In the genomic region with DNA sequence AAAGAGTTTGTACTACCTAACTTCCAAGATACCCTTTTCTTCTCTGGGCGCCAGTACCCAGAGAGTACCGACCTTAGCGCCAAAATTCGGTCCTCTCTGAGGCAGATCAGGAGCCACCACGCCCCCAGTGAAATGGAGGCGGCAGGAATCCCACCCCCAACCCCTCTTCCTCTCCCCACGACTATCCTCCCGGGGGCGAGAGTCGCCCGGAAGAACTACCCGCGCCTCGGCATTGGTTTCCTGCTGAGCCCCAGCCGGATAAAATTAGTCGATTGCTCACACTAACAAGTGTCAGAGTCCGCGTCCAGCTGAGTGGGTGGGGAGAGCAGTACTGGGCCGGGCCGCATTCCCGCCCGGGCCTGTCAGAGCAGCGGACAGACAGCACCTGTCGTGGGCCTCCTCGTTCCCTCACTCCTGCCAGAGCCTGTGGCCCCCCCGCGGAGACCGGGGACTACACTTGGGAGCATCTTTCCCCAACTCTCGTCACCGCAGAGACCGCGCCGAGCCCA, we compare ENCODE assay signal across 1 cellular context.
TF ChIP-seq lines count a peak whose summit lies in the region.

No MANE protein-coding gene starts in this region.

TF ChIP-seq in HepG2, 621 proteins besides CTCF, POLR2A, EP300 and RAD21 (continued from another document):
- TF ChIP-seq, protein P1, sequence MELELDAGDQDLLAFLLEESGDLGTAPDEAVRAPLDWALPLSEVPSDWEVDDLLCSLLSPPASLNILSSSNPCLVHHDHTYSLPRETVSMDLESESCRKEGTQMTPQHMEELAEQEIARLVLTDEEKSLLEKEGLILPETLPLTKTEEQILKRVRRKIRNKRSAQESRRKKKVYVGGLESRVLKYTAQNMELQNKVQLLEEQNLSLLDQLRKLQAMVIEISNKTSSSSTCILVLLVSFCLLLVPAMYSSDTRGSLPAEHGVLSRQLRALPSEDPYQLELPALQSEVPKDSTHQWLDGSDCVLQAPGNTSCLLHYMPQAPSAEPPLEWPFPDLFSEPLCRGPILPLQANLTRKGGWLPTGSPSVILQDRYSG (CRISPR knock-in tag; IDR thresholded peaks at IDR 0.05), result no peak
- TF ChIP-seq, protein P2, sequence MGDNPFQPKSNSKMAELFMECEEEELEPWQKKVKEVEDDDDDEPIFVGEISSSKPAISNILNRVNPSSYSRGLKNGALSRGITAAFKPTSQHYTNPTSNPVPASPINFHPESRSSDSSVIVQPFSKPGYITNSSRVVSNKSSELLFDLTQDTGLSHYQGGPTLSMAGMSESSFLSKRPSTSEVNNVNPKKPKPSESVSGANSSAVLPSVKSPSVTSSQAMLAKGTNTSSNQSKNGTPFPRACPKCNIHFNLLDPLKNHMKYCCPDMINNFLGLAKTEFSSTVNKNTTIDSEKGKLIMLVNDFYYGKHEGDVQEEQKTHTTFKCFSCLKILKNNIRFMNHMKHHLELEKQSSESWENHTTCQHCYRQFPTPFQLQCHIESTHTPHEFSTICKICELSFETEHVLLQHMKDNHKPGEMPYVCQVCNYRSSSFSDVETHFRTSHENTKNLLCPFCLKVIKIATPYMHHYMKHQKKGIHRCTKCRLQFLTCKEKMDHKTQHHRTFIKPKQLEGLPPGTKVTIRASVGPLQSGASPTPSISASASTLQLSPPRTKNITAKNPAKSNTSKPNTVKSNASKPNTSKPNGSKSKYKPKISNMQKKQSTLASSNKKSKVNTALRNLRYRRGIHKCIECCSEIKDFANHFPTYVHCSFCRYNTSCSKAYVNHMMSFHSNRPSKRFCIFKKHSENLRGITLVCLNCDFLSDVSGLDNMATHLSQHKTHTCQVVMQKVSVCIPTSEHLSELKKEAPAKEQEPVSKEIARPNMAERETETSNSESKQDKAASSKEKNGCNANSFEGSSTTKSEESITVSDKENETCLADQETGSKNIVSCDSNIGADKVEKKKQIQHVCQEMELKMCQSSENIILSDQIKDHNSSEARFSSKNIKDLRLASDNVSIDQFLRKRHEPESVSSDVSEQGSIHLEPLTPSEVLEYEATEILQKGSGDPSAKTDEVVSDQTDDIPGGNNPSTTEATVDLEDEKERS (CRISPR knock-in tag; IDR thresholded peaks at IDR 0.05), result no peak
- TF ChIP-seq HIVEP1 (CRISPR knock-in tag; IDR thresholded peaks at IDR 0.05) (no peak), GATA4 (IDR thresholded peaks at IDR 0.05; ENCODE audit: borderline replicate concordance, low read depth) (no peak), REPIN1 (CRISPR knock-in tag; IDR thresholded peaks at IDR 0.05; ENCODE audit: borderline replicate concordance, low read depth) (no peak), CBX5 (CRISPR knock-in tag; IDR thresholded peaks at IDR 0.05; ENCODE audit: borderline replicate concordance) (no peak), PAWR (CRISPR knock-in tag; IDR thresholded peaks at IDR 0.05; ENCODE audit: borderline replicate concordance) (no peak), ZNF143 (CRISPR knock-in tag; IDR thresholded peaks at IDR 0.05) (no peak), HOXA9 (CRISPR knock-in tag; IDR thresholded peaks at IDR 0.05; ENCODE audit: borderline replicate concordance) (no peak)
- TF ChIP-seq, protein P3, sequence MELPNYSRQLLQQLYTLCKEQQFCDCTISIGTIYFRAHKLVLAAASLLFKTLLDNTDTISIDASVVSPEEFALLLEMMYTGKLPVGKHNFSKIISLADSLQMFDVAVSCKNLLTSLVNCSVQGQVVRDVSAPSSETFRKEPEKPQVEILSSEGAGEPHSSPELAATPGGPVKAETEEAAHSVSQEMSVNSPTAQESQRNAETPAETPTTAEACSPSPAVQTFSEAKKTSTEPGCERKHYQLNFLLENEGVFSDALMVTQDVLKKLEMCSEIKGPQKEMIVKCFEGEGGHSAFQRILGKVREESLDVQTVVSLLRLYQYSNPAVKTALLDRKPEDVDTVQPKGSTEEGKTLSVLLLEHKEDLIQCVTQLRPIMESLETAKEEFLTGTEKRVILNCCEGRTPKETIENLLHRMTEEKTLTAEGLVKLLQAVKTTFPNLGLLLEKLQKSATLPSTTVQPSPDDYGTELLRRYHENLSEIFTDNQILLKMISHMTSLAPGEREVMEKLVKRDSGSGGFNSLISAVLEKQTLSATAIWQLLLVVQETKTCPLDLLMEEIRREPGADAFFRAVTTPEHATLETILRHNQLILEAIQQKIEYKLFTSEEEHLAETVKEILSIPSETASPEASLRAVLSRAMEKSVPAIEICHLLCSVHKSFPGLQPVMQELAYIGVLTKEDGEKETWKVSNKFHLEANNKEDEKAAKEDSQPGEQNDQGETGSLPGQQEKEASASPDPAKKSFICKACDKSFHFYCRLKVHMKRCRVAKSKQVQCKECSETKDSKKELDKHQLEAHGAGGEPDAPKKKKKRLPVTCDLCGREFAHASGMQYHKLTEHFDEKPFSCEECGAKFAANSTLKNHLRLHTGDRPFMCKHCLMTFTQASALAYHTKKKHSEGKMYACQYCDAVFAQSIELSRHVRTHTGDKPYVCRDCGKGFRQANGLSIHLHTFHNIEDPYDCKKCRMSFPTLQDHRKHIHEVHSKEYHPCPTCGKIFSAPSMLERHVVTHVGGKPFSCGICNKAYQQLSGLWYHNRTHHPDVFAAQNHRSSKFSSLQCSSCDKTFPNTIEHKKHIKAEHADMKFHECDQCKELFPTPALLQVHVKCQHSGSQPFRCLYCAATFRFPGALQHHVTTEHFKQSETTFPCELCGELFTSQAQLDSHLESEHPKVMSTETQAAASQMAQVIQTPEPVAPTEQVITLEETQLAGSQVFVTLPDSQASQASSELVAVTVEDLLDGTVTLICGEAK (IDR thresholded peaks at IDR 0.05), result no peak
- TF ChIP-seq, protein P3 (CRISPR knock-in tag; IDR thresholded peaks at IDR 0.05), result no peak
- TF ChIP-seq, protein P4, sequence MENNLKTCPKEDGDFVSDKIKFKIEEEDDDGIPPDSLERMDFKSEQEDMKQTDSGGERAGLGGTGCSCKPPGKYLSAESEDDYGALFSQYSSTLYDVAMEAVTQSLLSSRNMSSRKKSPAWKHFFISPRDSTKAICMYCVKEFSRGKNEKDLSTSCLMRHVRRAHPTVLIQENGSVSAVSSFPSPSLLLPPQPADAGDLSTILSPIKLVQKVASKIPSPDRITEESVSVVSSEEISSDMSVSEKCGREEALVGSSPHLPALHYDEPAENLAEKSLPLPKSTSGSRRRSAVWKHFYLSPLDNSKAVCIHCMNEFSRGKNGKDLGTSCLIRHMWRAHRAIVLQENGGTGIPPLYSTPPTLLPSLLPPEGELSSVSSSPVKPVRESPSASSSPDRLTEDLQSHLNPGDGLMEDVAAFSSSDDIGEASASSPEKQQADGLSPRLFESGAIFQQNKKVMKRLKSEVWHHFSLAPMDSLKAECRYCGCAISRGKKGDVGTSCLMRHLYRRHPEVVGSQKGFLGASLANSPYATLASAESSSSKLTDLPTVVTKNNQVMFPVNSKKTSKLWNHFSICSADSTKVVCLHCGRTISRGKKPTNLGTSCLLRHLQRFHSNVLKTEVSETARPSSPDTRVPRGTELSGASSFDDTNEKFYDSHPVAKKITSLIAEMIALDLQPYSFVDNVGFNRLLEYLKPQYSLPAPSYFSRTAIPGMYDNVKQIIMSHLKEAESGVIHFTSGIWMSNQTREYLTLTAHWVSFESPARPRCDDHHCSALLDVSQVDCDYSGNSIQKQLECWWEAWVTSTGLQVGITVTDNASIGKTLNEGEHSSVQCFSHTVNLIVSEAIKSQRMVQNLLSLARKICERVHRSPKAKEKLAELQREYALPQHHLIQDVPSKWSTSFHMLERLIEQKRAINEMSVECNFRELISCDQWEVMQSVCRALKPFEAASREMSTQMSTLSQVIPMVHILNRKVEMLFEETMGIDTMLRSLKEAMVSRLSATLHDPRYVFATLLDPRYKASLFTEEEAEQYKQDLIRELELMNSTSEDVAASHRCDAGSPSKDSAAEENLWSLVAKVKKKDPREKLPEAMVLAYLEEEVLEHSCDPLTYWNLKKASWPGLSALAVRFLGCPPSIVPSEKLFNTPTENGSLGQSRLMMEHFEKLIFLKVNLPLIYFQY (CRISPR knock-in tag; IDR thresholded peaks at IDR 0.05; ENCODE audit: borderline replicate concordance), result peak; percentile 60; the same call in 1 of the 2 replicates
- TF ChIP-seq, protein P5, sequence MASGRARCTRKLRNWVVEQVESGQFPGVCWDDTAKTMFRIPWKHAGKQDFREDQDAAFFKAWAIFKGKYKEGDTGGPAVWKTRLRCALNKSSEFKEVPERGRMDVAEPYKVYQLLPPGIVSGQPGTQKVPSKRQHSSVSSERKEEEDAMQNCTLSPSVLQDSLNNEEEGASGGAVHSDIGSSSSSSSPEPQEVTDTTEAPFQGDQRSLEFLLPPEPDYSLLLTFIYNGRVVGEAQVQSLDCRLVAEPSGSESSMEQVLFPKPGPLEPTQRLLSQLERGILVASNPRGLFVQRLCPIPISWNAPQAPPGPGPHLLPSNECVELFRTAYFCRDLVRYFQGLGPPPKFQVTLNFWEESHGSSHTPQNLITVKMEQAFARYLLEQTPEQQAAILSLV (CRISPR knock-in tag; IDR thresholded peaks at IDR 0.05; ENCODE audit: borderline replicate concordance), result no peak
TF ChIP-seq in HepG2: peak in this region for 10.
